Comparison of ENCODE assay signal across 21 cellular contexts in the genomic region with DNA sequence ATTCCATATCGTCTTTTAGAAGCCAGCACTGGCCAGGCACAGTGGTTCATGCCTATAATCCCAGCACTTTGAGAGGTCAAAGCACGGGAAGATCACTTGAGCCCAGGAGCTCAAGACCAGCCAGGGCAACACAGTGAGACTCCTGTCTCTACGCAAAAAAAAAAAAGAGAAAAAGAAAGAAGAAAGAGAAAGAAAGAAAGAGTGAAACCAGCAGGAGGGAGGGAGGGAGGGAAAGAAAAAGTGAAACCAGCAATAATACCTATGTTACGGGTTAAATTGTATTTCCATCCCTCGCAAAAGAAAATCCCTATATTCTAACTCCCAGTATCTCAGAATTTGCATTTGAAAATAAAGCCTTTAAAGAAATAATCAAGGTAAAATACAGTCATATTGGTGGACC. TPM values are rescaled to one million over a fixed set of nuclear protein-coding genes. Genes with fewer than 3 reads are reported as not detected.
DNase-seq lines count a peak whose midpoint lies in the region; ATAC-seq and TF ChIP-seq lines count a peak whose summit lies in the region.
"Had no signal": no experiment of that assay in that cellular context is flagged by ENCODE, and none has a peak within 500 bp of the region (broad histone marks: within the 10 kb centered on the region; RNA-seq: fewer than 3 reads in every experiment).

No MANE protein-coding gene starts in this region.

- peak overlapping the region; percentile 66 for H3K27ac Mint-ChIP-seq in activated CD4-positive, alpha-beta T cell treated with anti-CD3 and anti-CD28 coated beads, Interleukin-2, amount 10 ng/mL, durations not matched to agents 7 days and 5 days
- H3K27ac Mint-ChIP-seq in activated CD8-positive, alpha-beta T cell treated with anti-CD3 and anti-CD28 coated beads, Interleukin-2, amount 10 ng/mL, durations not matched to agents 7 days and 5 days, result peak overlapping the region; percentile 49
- peak overlapping the region in 4 of 10 donors; percentile 18 to 88 (median 64) for H3K27ac Mint-ChIP-seq in naive thymus-derived CD8-positive, alpha-beta T cell
- H3K27ac Mint-ChIP-seq: activated T-helper 2 cell treated with anti-CD3 and anti-CD28 coated beads, Interferon-gamma antibody, Interleukin-2, Interleukin-4, amounts not matched to agents 10 μg/mL and 5 μg/mL and 100 μg/mL, durations not matched to agents 14 hours and 24 hours and 36 hours had no signal

- no peaks in the 10 kb centered on the region for H3K9me3 ChIP-seq in DND-41 (ENCODE audit: insufficient read depth, low read length, severe bottlenecking)
- H3K9me3 ChIP-seq in hepatocyte (ENCODE audit: low read depth), result no peaks in the 10 kb centered on the region
- H3K9me3 ChIP-seq: BE2C, mucosa of descending colon, upper lobe of right lung had no signal

- H3K4me1 ChIP-seq in DND-41 (ENCODE audit: insufficient read depth, low read length) (peaks cover 10% of the 10 kb centered on the region), hepatocyte (ENCODE audit: insufficient read depth) (no peaks in the 10 kb centered on the region)
- H3K4me1 ChIP-seq: BE2C had no signal

- CTCF ChIA-PET in activated CD4-positive, alpha-beta T cell treated with anti-CD3 and anti-CD28 coated beads, Interleukin-2, amount 10 ng/mL, durations not matched to agents 7 days and 5 days (lab: Charles Lee), result no interaction called here
- CTCF ChIA-PET in activated CD8-positive, alpha-beta T cell treated with anti-CD3 and anti-CD28 coated beads, Interleukin-2, amount 10 ng/mL, durations not matched to agents 7 days and 5 days (lab: Charles Lee), result interaction anchor here (0.9 kb wide), 1 partner anchor 10 kb away, joined by 3 read pairs; no protein-coding TSS in a partner anchor

- peaks cover 7% of the 10 kb centered on the region for H3K9me3 Mint-ChIP-seq in activated CD4-positive, alpha-beta T cell treated with anti-CD3 and anti-CD28 coated beads, Interleukin-2, amount 10 ng/mL, durations not matched to agents 7 days and 5 days
- peaks cover 7% of the 10 kb centered on the region for H3K9me3 Mint-ChIP-seq in activated CD8-positive, alpha-beta T cell treated with anti-CD3 and anti-CD28 coated beads, Interleukin-2, amount 10 ng/mL, durations not matched to agents 7 days and 5 days (ENCODE audit: insufficient read depth)
- peaks cover 0 to 4% (median 0%) of the 10 kb centered on the region in 9 donors for H3K9me3 Mint-ChIP-seq in naive thymus-derived CD8-positive, alpha-beta T cell

- ATAC-seq in DND-41 (ENCODE audit: insufficient read depth, low read depth), result 0 out of 3 replicates have a peak, but pooled peaks have one; percentile 14
- no peak for ATAC-seq in activated CD8-positive, alpha-beta T cell treated with anti-CD3 and anti-CD28 coated beads, Interleukin-2, amount 10 ng/mL, durations not matched to agents 7 days and 5 days
- ATAC-seq in naive thymus-derived CD8-positive, alpha-beta T cell, result no peak
- ATAC-seq in HG03095 (IDR thresholded peaks at IDR 0.05; ENCODE audit: unreplicated experiment), result no peak
- ATAC-seq: HCT116, heart right ventricle, mucosa of descending colon, Right ventricle myocardium inferior, upper lobe of right lung had no signal

- H3K27ac ChIP-seq in DND-41 (ENCODE audit: low read length), result no peak overlapping the region
- no peak overlapping the region for H3K27ac ChIP-seq in hepatocyte
- H3K27ac ChIP-seq: cardiac muscle cell, heart right ventricle, upper lobe of right lung had no signal

- H2AFZ ChIP-seq in DND-41 (ENCODE audit: low read depth, low read length), result no peak overlapping the region
- no peak overlapping the region for H2AFZ ChIP-seq in hepatocyte

- H4K20me1 ChIP-seq in DND-41 (ENCODE audit: insufficient read depth, low read length) (peaks cover 76% of the 10 kb centered on the region), hepatocyte (ENCODE audit: insufficient read depth, poor library complexity, severe bottlenecking) (peaks cover 69% of the 10 kb centered on the region)

- peak overlapping the region; percentile 25 for H3K4me3 Mint-ChIP-seq in activated CD4-positive, alpha-beta T cell treated with anti-CD3 and anti-CD28 coated beads, Interleukin-2, amount 10 ng/mL, durations not matched to agents 7 days and 5 days
- peak overlapping the region; percentile 52 for H3K4me3 Mint-ChIP-seq in activated CD8-positive, alpha-beta T cell treated with anti-CD3 and anti-CD28 coated beads, Interleukin-2, amount 10 ng/mL, durations not matched to agents 7 days and 5 days
- peak overlapping the region in 9 of 10 donors; percentile 12 to 71 (median 44) for H3K4me3 Mint-ChIP-seq in naive thymus-derived CD8-positive, alpha-beta T cell

- H3K4me1 Mint-ChIP-seq in activated CD4-positive, alpha-beta T cell treated with anti-CD3 and anti-CD28 coated beads, Interleukin-2, amount 10 ng/mL, durations not matched to agents 7 days and 5 days, result peaks cover 53% of the 10 kb centered on the region
- peaks cover 46% of the 10 kb centered on the region for H3K4me1 Mint-ChIP-seq in activated CD8-positive, alpha-beta T cell treated with anti-CD3 and anti-CD28 coated beads, Interleukin-2, amount 10 ng/mL, durations not matched to agents 7 days and 5 days (ENCODE audit: low read depth)
- peaks cover 36 to 91% (median 80%) of the 10 kb centered on the region in 4 donors for H3K4me1 Mint-ChIP-seq in naive thymus-derived CD8-positive, alpha-beta T cell

- H3K9me2 ChIP-seq in hepatocyte (replicated peaks; ENCODE audit: insufficient read depth), result no peaks in the 10 kb centered on the region

- peak overlapping the region; percentile 7; the same call in 1 of the 2 replicates for H3K4me2 ChIP-seq in DND-41 (ENCODE audit: insufficient read depth, low read length)
- no peak overlapping the region for H3K4me2 ChIP-seq in hepatocyte

- peaks cover 42% of the 10 kb centered on the region for H3K36me3 Mint-ChIP-seq in activated CD4-positive, alpha-beta T cell treated with anti-CD3 and anti-CD28 coated beads, Interleukin-2, amount 10 ng/mL, durations not matched to agents 7 days and 5 days (ENCODE audit: low read depth)
- peaks cover 30% of the 10 kb centered on the region for H3K36me3 Mint-ChIP-seq in activated CD8-positive, alpha-beta T cell treated with anti-CD3 and anti-CD28 coated beads, Interleukin-2, amount 10 ng/mL, durations not matched to agents 7 days and 5 days (ENCODE audit: low read depth)
- H3K36me3 Mint-ChIP-seq in naive thymus-derived CD8-positive, alpha-beta T cell, result peaks cover 0 to 17% (median 16%) of the 10 kb centered on the region in 3 donors

- no peak overlapping the region for H3K4me3 ChIP-seq in DND-41 (ENCODE audit: low read depth in 1 of 2, low read length in 2 of 2)
- no peak overlapping the region for H3K4me3 ChIP-seq in hepatocyte
- H3K4me3 ChIP-seq: cardiac muscle cell, heart right ventricle, MG63, mucosa of descending colon, upper lobe of right lung had no signal

- H3K36me3 ChIP-seq in DND-41 (ENCODE audit: insufficient read depth, low read length), result peaks cover 4% of the 10 kb centered on the region; the same call in 1 of the 2 replicates
- no peaks in the 10 kb centered on the region for H3K36me3 ChIP-seq in hepatocyte (replicated peaks; ENCODE audit: insufficient read depth, low read depth)
- H3K36me3 ChIP-seq: BE2C, cardiac muscle cell, heart right ventricle, MG63, upper lobe of right lung had no signal

- H3K27me3 ChIP-seq in DND-41 (ENCODE audit: insufficient read depth, low read length, poor library complexity), result no peaks in the 10 kb centered on the region
- H3K27me3 ChIP-seq in hepatocyte, result no peaks in the 10 kb centered on the region
- H3K27me3 ChIP-seq: BE2C, cardiac muscle cell, heart right ventricle, MG63, upper lobe of right lung had no signal

- H3K79me2 ChIP-seq in DND-41 (ENCODE audit: insufficient read depth, low read length) (peaks cover 100% of the 10 kb centered on the region), hepatocyte (peaks cover 100% of the 10 kb centered on the region)

- no peaks in the 10 kb centered on the region for H3K27me3 Mint-ChIP-seq in activated CD4-positive, alpha-beta T cell treated with anti-CD3 and anti-CD28 coated beads, Interleukin-2, amount 10 ng/mL, durations not matched to agents 7 days and 5 days
- no peaks in the 10 kb centered on the region for H3K27me3 Mint-ChIP-seq in activated CD8-positive, alpha-beta T cell treated with anti-CD3 and anti-CD28 coated beads, Interleukin-2, amount 10 ng/mL, durations not matched to agents 7 days and 5 days (ENCODE audit: low read depth)
- no peaks in the 10 kb centered on the region for H3K27me3 Mint-ChIP-seq in naive thymus-derived CD8-positive, alpha-beta T cell

- no peak for DNase-seq in activated CD4-positive, alpha-beta T cell treated with anti-CD3 and anti-CD28 coated beads, Interleukin-2, amount 10 ng/mL, durations not matched to agents 7 days and 5 days
- DNase-seq in activated CD4-positive, alpha-beta T cell treated with anti-CD3 and anti-CD28 coated beads for 1 hour, result no peak
- no peak for DNase-seq in DND-41
- no peak for DNase-seq in activated CD8-positive, alpha-beta T cell treated with anti-CD3 and anti-CD28 coated beads, Interleukin-2, amount 10 ng/mL, durations not matched to agents 7 days and 5 days
- no peak for DNase-seq in naive thymus-derived CD8-positive, alpha-beta T cell
- no peak for DNase-seq in HK-2 (ENCODE audit: unreplicated experiment)
- no peak for DNase-seq in hepatocyte (ENCODE audit: low spot score)
- DNase-seq: activated CD4-positive, alpha-beta T cell treated with anti-CD3 and anti-CD28 coated beads, Interleukin-2, amount 50 U/mL, for 4 hours; BE2C; dermis blood vessel endothelial cell; heart right ventricle; MG63; mucosa of descending colon; small intestine; SW 1271; upper lobe of right lung had no signal

- H3K9ac ChIP-seq in DND-41 (ENCODE audit: low read depth, low read length), result no peak overlapping the region

- no peak for TF ChIP-seq CTCF in DND-41 (IDR thresholded peaks at IDR 0.05; ENCODE audit: borderline replicate concordance, extremely low read depth, low read length, poor library complexity, severe bottlenecking)
- no peak for TF ChIP-seq CTCF in hepatocyte (IDR thresholded peaks at IDR 0.05; ENCODE audit: poor library complexity)

- POLR2A ChIA-PET in activated CD4-positive, alpha-beta T cell treated with anti-CD3 and anti-CD28 coated beads, Interleukin-2, amount 10 ng/mL, durations not matched to agents 7 days and 5 days (lab: Charles Lee), result no interaction called here
- POLR2A ChIA-PET in activated CD8-positive, alpha-beta T cell treated with anti-CD3 and anti-CD28 coated beads, Interleukin-2, amount 10 ng/mL, durations not matched to agents 7 days and 5 days (lab: Charles Lee), result no interaction called here
- POLR2A ChIA-PET in naive thymus-derived CD8-positive, alpha-beta T cell (lab: Charles Lee), result no interaction called here

- WGBS in hepatocyte (ENCODE audit: low lambda C conversion rate, missing lambda C conversion rate), result 97% methylated on average over 4 of the region's 5 CpGs

RNA-seq across cellular contexts. Expression of a gene that starts 10.4 kb away (rescaled TPM):
- 10 to 100 TPM; 41.9 to 47.2 TPM for total RNA-seq in activated CD4-positive, alpha-beta T cell treated with anti-CD3 and anti-CD28 coated beads, Interleukin-2, amount 10 ng/mL, durations not matched to agents 7 days and 5 days
- 10 to 100 TPM; 41.7 to 48.3 TPM for total RNA-seq in activated CD8-positive, alpha-beta T cell treated with anti-CD3 and anti-CD28 coated beads, Interleukin-2, amount 10 ng/mL, durations not matched to agents 7 days and 5 days
- total RNA-seq in naive thymus-derived CD8-positive, alpha-beta T cell, result 10 to 100 TPM; 42.7 to 47.3 TPM
- polyA plus RNA-seq in naive thymus-derived CD8-positive, alpha-beta T cell, result 10 to 100 TPM; 32.1 to 43.5 (median 33.0) TPM
- 65.9 and 74.9 TPM in 2 replicates for total RNA-seq in hepatocyte
- polyA plus RNA-seq in hepatocyte, result 53.2 and 63.0 TPM in 2 replicates
